In genomic region chr17:80384078-80384960, GRCh38 we compare ENCODE assay signal across 18 cellular contexts. TPM values are rescaled to one million over a fixed set of nuclear protein-coding genes. Genes with fewer than 3 reads are reported as not detected.
DNase-seq lines count a peak whose midpoint lies in the region; ATAC-seq lines count a peak whose summit lies in the region.
"Had no signal": no experiment of that assay in that cellular context is flagged by ENCODE, and none has a peak within 500 bp of the region (broad histone marks: within the 10 kb centered on the region; RNA-seq: fewer than 3 reads in every experiment).

No MANE protein-coding gene starts in this region.

- H3K9me3 ChIP-seq in CD8-positive, alpha-beta memory T cell (ENCODE audit: low read length) = no peaks in the 10 kb centered on the region
- H3K9me3 ChIP-seq: BLaER1, gastroesophageal sphincter, psoas muscle, transverse colon had no signal

- no peak overlapping the region for H2BK5ac ChIP-seq in mesendoderm (ENCODE audit: low read length)

- no peaks in the 10 kb centered on the region for H3K79me1 ChIP-seq in mesendoderm (ENCODE audit: low read length)

- DNase-seq in T-helper 1 cell = no peak
- no peak for DNase-seq in CD8-positive, alpha-beta memory T cell
- DNase-seq in activated naive CD4-positive, alpha-beta T cell treated with anti-CD3 and anti-CD28 coated beads, Interleukin-2, amount 50 U/mL, for 72 hours (ENCODE audit: low spot score in 2 of 2) = peak in 1 of 2 donors; percentile 23
- no peak for DNase-seq in naive thymus-derived CD8-positive, alpha-beta T cell
- no peak for DNase-seq in mesendoderm
- DNase-seq: activated B cell treated with CpG ODN at 0.5 μM for 24 hours; left ventricle myocardium superior; NCI-H2081; stimulated activated CD4-positive, alpha-beta T cell treated with anti-CD3 and anti-CD28 coated beads, Interleukin-12 subunit alpha, Interleukin-12 subunit beta, amount 100 ng/mL, for 4 hours; transverse colon had no signal

- no peak overlapping the region for H2AK5ac ChIP-seq in mesendoderm (ENCODE audit: low read length)

- no peak overlapping the region for H2BK120ac ChIP-seq in mesendoderm (ENCODE audit: low read depth, low read length)

- no peak overlapping the region for H3K4me3 Mint-ChIP-seq in T-helper 1 cell treated with Interleukin-12 subunit alpha and Interleukin-12 subunit beta and Interleukin-4 antibody, amounts not matched to agents 30 μg/mL and 1 μg/mL, for 36 hours
- H3K4me3 Mint-ChIP-seq in CD8-positive, alpha-beta memory T cell = no peak overlapping the region
- H3K4me3 Mint-ChIP-seq in naive thymus-derived CD8-positive, alpha-beta T cell = peak overlapping the region in 1 of 10 donors; percentile 11
- H3K4me3 Mint-ChIP-seq: activated B cell treated with CpG ODN at 0.5 μM for 24 hours had no signal

- H3K4me3 ChIP-seq in CD8-positive, alpha-beta memory T cell (ENCODE audit: low read length) = no peak overlapping the region
- H3K4me3 ChIP-seq in mesendoderm (ENCODE audit: low read length) = no peak overlapping the region
- H3K4me3 ChIP-seq: BLaER1, gastroesophageal sphincter, K562, psoas muscle, transverse colon had no signal

- no peak overlapping the region for H3K56ac ChIP-seq in mesendoderm (ENCODE audit: low read length)

- H3K4ac ChIP-seq in mesendoderm (ENCODE audit: low read depth, low read length) = no peak overlapping the region

- H3K4me1 ChIP-seq in CD8-positive, alpha-beta memory T cell (ENCODE audit: insufficient read depth, low read length) = no peaks in the 10 kb centered on the region
- H3K4me1 ChIP-seq in mesendoderm (ENCODE audit: control insufficient read depth, low read depth, low read length) = no peaks in the 10 kb centered on the region
- H3K4me1 ChIP-seq: BLaER1, gastroesophageal sphincter, psoas muscle, transverse colon had no signal

- peak overlapping the region; percentile 71 for H3K27ac Mint-ChIP-seq in T-helper 1 cell treated with Interleukin-12 subunit alpha and Interleukin-12 subunit beta and Interleukin-4 antibody, amounts not matched to agents 30 μg/mL and 1 μg/mL, for 36 hours
- peak overlapping the region in 5 of 8 donors; percentile 35 to 77 (median 56) for H3K27ac Mint-ChIP-seq in CD8-positive, alpha-beta memory T cell
- H3K27ac Mint-ChIP-seq in activated naive CD4-positive, alpha-beta T cell treated with anti-CD3 and anti-CD28 coated beads, Interleukin-2, amount 50 U/mL, for 72 hours = peak overlapping the region; percentile 43 to 76
- peak overlapping the region; percentile 37 to 88 (median 74) for H3K27ac Mint-ChIP-seq in naive thymus-derived CD8-positive, alpha-beta T cell

- no CpG with 5 or more reads among the region's 24 CpGs for WGBS in mesendoderm (ENCODE audit: extremely low coverage, insufficient coverage, low lambda C conversion rate)

- no peaks in the 10 kb centered on the region for H3K79me2 ChIP-seq in mesendoderm (ENCODE audit: control insufficient read depth, insufficient read depth, low read length)

- H3K4me2 ChIP-seq in mesendoderm (ENCODE audit: low read length) = no peak overlapping the region
- H3K4me2 ChIP-seq: BLaER1 had no signal

- ATAC-seq in activated naive CD4-positive, alpha-beta T cell treated with anti-CD3 and anti-CD28 coated beads, Interleukin-2, amount 50 U/mL, for 72 hours = no peak
- ATAC-seq in naive thymus-derived CD8-positive, alpha-beta T cell = no peak
- ATAC-seq in HG02623 (IDR thresholded peaks at IDR 0.05; ENCODE audit: unreplicated experiment) (no peak), GM21825 (IDR thresholded peaks at IDR 0.05; ENCODE audit: unreplicated experiment) (no peak)
- ATAC-seq: gastroesophageal sphincter, K562, psoas muscle had no signal

- H3K27me3 ChIP-seq in CD8-positive, alpha-beta memory T cell (ENCODE audit: insufficient read depth, low read length, poor library complexity, severe bottlenecking) = no peaks in the 10 kb centered on the region
- H3K27me3 ChIP-seq in mesendoderm (ENCODE audit: insufficient read depth, low read length, poor library complexity) = no peaks in the 10 kb centered on the region
- H3K27me3 ChIP-seq: BLaER1, gastroesophageal sphincter, transverse colon had no signal

- H3K9me3 Mint-ChIP-seq in T-helper 1 cell treated with Interleukin-12 subunit alpha and Interleukin-12 subunit beta and Interleukin-4 antibody, amounts not matched to agents 30 μg/mL and 1 μg/mL, for 36 hours = no peaks in the 10 kb centered on the region
- no peaks in the 10 kb centered on the region for H3K9me3 Mint-ChIP-seq in CD8-positive, alpha-beta memory T cell
- H3K9me3 Mint-ChIP-seq in activated naive CD4-positive, alpha-beta T cell treated with anti-CD3 and anti-CD28 coated beads, Interleukin-2, amount 50 U/mL, for 72 hours = no peaks in the 10 kb centered on the region
- H3K9me3 Mint-ChIP-seq in naive thymus-derived CD8-positive, alpha-beta T cell = no peaks in the 10 kb centered on the region
- H3K9me3 Mint-ChIP-seq: activated B cell treated with CpG ODN at 0.5 μM for 24 hours had no signal

- H2BK15ac ChIP-seq in mesendoderm (replicated peaks; ENCODE audit: low read depth) = no peak overlapping the region

- no peak overlapping the region for H3K9ac ChIP-seq in mesendoderm (ENCODE audit: low read length)
- H3K9ac ChIP-seq: BLaER1 had no signal

- H3K18ac ChIP-seq in mesendoderm (ENCODE audit: low read length) = no peak overlapping the region

- H3K27me3 Mint-ChIP-seq in T-helper 1 cell treated with Interleukin-12 subunit alpha and Interleukin-12 subunit beta and Interleukin-4 antibody, amounts not matched to agents 30 μg/mL and 1 μg/mL, for 36 hours (ENCODE audit: low read depth) = no peaks in the 10 kb centered on the region
- peaks cover 0 to 1% of the 10 kb centered on the region in 2 donors for H3K27me3 Mint-ChIP-seq in CD8-positive, alpha-beta memory T cell
- no peaks in the 10 kb centered on the region for H3K27me3 Mint-ChIP-seq in naive thymus-derived CD8-positive, alpha-beta T cell
- H3K27me3 Mint-ChIP-seq: activated B cell treated with CpG ODN at 0.5 μM for 24 hours had no signal

- CTCF ChIA-PET in CD8-positive, alpha-beta memory T cell (lab: Charles Lee) = interaction anchor here (1.0 kb wide), 1 partner anchor 17 kb away, joined by 3 read pairs; no protein-coding TSS in a partner anchor

- peaks cover 96% of the 10 kb centered on the region for H3K36me3 ChIP-seq in CD8-positive, alpha-beta memory T cell (ENCODE audit: insufficient read depth, low read length)
- H3K36me3 ChIP-seq in mesendoderm (ENCODE audit: control insufficient read depth, insufficient read depth, low read length) = peaks cover 4% of the 10 kb centered on the region

- no peak overlapping the region for H3K27ac ChIP-seq in CD8-positive, alpha-beta memory T cell (ENCODE audit: low read depth, low read length)
- H3K27ac ChIP-seq in mesendoderm (ENCODE audit: low read depth, low read length) = no peak overlapping the region
- H3K27ac ChIP-seq: 22Rv1, BLaER1, gastroesophageal sphincter, psoas muscle, transverse colon had no signal

- H3K4me1 Mint-ChIP-seq in T-helper 1 cell treated with Interleukin-12 subunit alpha and Interleukin-12 subunit beta and Interleukin-4 antibody, amounts not matched to agents 30 μg/mL and 1 μg/mL, for 36 hours (ENCODE audit: low read depth) = peaks cover 17% of the 10 kb centered on the region
- no peaks in the 10 kb centered on the region for H3K4me1 Mint-ChIP-seq in CD8-positive, alpha-beta memory T cell
- peaks cover 0 to 7% (median 2%) of the 10 kb centered on the region in 4 donors for H3K4me1 Mint-ChIP-seq in naive thymus-derived CD8-positive, alpha-beta T cell
- H3K4me1 Mint-ChIP-seq: activated B cell treated with CpG ODN at 0.5 μM for 24 hours had no signal

- no peak overlapping the region for H4K8ac ChIP-seq in mesendoderm (ENCODE audit: low read depth, low read length)

- no peak overlapping the region for H3K23ac ChIP-seq in mesendoderm (ENCODE audit: low read length)

- POLR2A ChIA-PET in CD8-positive, alpha-beta memory T cell (lab: Charles Lee) = interaction anchor here (0.6 kb wide), 1 partner anchor 119 kb away, joined by 7 read pairs; no protein-coding TSS in a partner anchor
- POLR2A ChIA-PET in naive thymus-derived CD8-positive, alpha-beta T cell (lab: Charles Lee) = no interaction called here

- H4K5ac ChIP-seq in mesendoderm (ENCODE audit: low read length) = no peak overlapping the region

- peaks cover 82% of the 10 kb centered on the region for H3K36me3 Mint-ChIP-seq in T-helper 1 cell treated with Interleukin-12 subunit alpha and Interleukin-12 subunit beta and Interleukin-4 antibody, amounts not matched to agents 30 μg/mL and 1 μg/mL, for 36 hours (ENCODE audit: low read depth)
- H3K36me3 Mint-ChIP-seq in CD8-positive, alpha-beta memory T cell = peaks cover 21 to 99% (median 42%) of the 10 kb centered on the region in 3 donors
- peaks cover 20 to 31% of the 10 kb centered on the region in 2 donors for H3K36me3 Mint-ChIP-seq in activated naive CD4-positive, alpha-beta T cell treated with anti-CD3 and anti-CD28 coated beads, Interleukin-2, amount 50 U/mL, for 72 hours
- H3K36me3 Mint-ChIP-seq in naive thymus-derived CD8-positive, alpha-beta T cell = peaks cover 0 to 99% (median 51%) of the 10 kb centered on the region in 3 donors

RNA-seq across cellular contexts. Expression of gene ENDOV, which starts 30.6 kb away (rescaled TPM):
- total RNA-seq in CD8-positive, alpha-beta memory T cell = 10 to 100 TPM; 12.4 to 16.8 TPM
- 8.5 TPM for polyA plus RNA-seq in CD8-positive, alpha-beta memory T cell
- total RNA-seq in activated naive CD4-positive, alpha-beta T cell treated with anti-CD3 and anti-CD28 coated beads, Interleukin-2, amount 50 U/mL, for 72 hours = 10 to 100 TPM in 1 of 2 donors, 1 to 10 TPM in 1; 8.8 to 13.0 TPM
- 10 to 100 TPM; 20.6 TPM for total RNA-seq in naive thymus-derived CD8-positive, alpha-beta T cell
- polyA plus RNA-seq in naive thymus-derived CD8-positive, alpha-beta T cell = 10 to 100 TPM in 1 of 3 donors, 1 to 10 TPM in 2; 7.5 to 10.3 (median 9.5) TPM
- 4.7 TPM for polyA plus RNA-seq in mesendoderm (2013, experiment 1 of 2)
- 5.3 TPM for polyA plus RNA-seq in mesendoderm (2013, experiment 2 of 2)
